17 cellular contexts compared by ENCODE assay signal in the genomic region with DNA sequence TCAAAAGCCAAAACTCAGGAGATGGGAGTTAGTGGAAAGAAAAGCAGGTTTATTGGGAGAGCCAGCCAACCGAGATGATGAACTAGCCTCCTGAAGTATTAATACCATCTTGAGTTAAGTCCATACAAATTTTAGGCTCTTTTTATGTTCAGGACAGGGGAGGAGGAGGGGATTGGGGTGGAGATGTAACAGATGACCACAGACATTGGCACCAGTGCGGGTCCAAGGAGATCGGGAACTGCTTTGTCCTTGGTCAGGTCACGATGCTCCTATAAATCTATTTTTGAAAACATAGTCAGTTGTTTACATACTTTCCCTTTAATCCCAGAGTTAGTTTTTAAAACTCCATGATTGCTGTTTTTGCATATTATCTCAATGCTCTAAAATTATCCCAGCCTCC.
DNase-seq lines count a peak whose midpoint lies in the region; ATAC-seq and TF ChIP-seq lines count a peak whose summit lies in the region.
"Had no signal": no experiment of that assay in that cellular context is flagged by ENCODE, and none has a peak within 500 bp of the region (broad histone marks: within the 10 kb centered on the region; RNA-seq: fewer than 3 reads in every experiment).

No MANE protein-coding gene starts in this region.

- H3K4me3 ChIP-seq in coronary artery (peak overlapping the region; percentile 32), uterus (no peak overlapping the region)
- H3K4me3 ChIP-seq: A549; BLaER1 treated with 17β-estradiol and CSF1 and Interleukin-3, amounts not matched to agents 10 nM and 100 nM had no signal

- no peaks in the 10 kb centered on the region for H3K36me3 ChIP-seq in uterus
- H3K36me3 ChIP-seq: BLaER1 treated with 17β-estradiol and CSF1 and Interleukin-3, amounts not matched to agents 10 nM and 100 nM had no signal

- peak overlapping the region in 1 of 2 donors; percentile 16 for H3K27ac ChIP-seq in coronary artery
- H3K27ac ChIP-seq in uterus = peak overlapping the region; percentile 73 to 82
- H3K27ac ChIP-seq: 22Rv1; BLaER1 treated with 17β-estradiol and CSF1 and Interleukin-3, amounts not matched to agents 10 nM and 100 nM; C4-2B had no signal

- intact Hi-C loops in uterus (cut with DNase I; ENCODE audit: low total_unique reads) = no loop called here

- no peak for TF ChIP-seq POLR2A in uterus (IDR thresholded peaks at IDR 0.05)

- no peak for ATAC-seq in HG03159 (IDR thresholded peaks at IDR 0.05; ENCODE audit: unreplicated experiment)
- ATAC-seq: A549; CD8-positive, alpha-beta T cell had no signal

- H3K27me3 ChIP-seq in uterus = no peaks in the 10 kb centered on the region
- H3K27me3 ChIP-seq: BLaER1 treated with 17β-estradiol and CSF1 and Interleukin-3, amounts not matched to agents 10 nM and 100 nM had no signal

- peaks cover 8% of the 10 kb centered on the region in 2 donors for H3K4me1 ChIP-seq in uterus
- H3K4me1 ChIP-seq: Caco-2 had no signal

- no peak for DNase-seq in coronary artery (ENCODE audit: low spot score)
- peak; percentile 24 for DNase-seq in mesenteric fat pad (ENCODE audit: low spot score)
- peak in 1 of 2 donors; percentile 74 for DNase-seq in uterus
- DNase-seq in T-helper 9 cell = no peak
- no peak for DNase-seq in NCI-H146 treated with DMSO at 0.1 percent for 48 hours (lab: John Stamatoyannopoulos, UW; ENCODE audit: unreplicated experiment)
- DNase-seq: AML-193; Calu3; CD4-positive, alpha-beta T cell; CD8-positive, alpha-beta T cell; DMS79 treated with DMSO at 0.1 percent for 48 hours; GF-D8 had no signal

- TF ChIP-seq CTCF in coronary artery (IDR thresholded peaks at IDR 0.05) (no peak), uterus (IDR thresholded peaks at IDR 0.05) (no peak)

- no peaks in the 10 kb centered on the region for H3K9me3 ChIP-seq in uterus
- H3K9me3 ChIP-seq: A549; BLaER1 treated with 17β-estradiol and CSF1 and Interleukin-3, amounts not matched to agents 10 nM and 100 nM had no signal
